2 cellular contexts compared by ENCODE assay signal in the genomic region with DNA sequence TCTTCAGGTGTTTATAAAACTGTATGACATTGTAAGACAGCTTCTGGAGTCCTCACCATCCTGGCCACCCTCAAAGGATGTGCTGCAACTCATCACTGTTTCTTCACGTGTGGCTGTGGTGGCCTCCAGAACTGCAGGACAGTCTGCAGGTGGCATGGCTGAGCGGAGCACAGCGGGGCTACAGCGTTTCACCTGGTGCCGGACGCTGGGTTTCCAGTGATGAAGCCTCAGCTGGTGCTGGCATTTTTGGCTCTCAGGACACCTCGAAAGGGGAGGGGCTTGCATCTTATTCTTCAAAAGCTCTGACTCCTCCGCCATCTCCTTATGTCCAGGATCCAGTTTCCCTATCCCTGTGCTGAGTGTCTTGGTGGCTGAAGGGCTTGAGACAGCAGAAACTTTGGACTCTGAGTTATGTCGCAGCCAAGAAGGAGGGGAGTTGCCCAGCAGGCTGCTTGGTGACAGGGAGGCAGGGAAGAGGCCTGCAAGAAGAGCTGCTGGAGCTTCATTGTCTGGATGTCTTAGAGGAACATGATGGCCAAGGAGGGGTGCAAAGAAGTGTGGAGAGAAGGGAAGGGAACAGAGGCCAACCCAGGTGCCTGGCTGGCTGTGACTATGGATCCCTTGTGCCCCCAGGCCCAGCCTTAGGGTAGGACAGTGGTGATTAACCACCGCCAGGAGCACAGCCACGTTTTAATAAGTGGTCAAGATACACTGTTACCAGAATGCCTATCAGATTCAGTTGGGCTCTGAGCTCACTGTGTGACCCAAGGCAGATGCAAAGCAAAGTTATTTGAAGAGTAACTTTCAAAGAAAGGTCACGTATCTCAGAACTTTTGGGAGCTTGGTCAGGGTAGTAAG.
A peak's percentile ranks its signal among the peaks of the same experiment; 100 is the strongest.
TF ChIP-seq lines count a peak whose summit lies in the region.

No MANE protein-coding gene starts in this region.

TF ChIP-seq in HCT116, 20 proteins besides CTCF, POLR2A, EP300 and RAD21:
- TF ChIP-seq ZBTB33 (IDR thresholded peaks at IDR 0.05; ENCODE audit: extremely low read depth, insufficient replicate concordance, low read length) (no peak), EGR1 (IDR thresholded peaks at IDR 0.05; ENCODE audit: low read depth) (no peak), FOSL1 (IDR thresholded peaks at IDR 0.05; ENCODE audit: low read depth) (no peak), JUND (IDR thresholded peaks at IDR 0.05) (no peak), SIN3A (IDR thresholded peaks at IDR 0.05; ENCODE audit: low read depth) (no peak), SRF (IDR thresholded peaks at IDR 0.05; ENCODE audit: low read depth) (no peak), CBX3 (IDR thresholded peaks at IDR 0.05; ENCODE audit: low read depth) (no peak)
- TF ChIP-seq, protein P1, sequence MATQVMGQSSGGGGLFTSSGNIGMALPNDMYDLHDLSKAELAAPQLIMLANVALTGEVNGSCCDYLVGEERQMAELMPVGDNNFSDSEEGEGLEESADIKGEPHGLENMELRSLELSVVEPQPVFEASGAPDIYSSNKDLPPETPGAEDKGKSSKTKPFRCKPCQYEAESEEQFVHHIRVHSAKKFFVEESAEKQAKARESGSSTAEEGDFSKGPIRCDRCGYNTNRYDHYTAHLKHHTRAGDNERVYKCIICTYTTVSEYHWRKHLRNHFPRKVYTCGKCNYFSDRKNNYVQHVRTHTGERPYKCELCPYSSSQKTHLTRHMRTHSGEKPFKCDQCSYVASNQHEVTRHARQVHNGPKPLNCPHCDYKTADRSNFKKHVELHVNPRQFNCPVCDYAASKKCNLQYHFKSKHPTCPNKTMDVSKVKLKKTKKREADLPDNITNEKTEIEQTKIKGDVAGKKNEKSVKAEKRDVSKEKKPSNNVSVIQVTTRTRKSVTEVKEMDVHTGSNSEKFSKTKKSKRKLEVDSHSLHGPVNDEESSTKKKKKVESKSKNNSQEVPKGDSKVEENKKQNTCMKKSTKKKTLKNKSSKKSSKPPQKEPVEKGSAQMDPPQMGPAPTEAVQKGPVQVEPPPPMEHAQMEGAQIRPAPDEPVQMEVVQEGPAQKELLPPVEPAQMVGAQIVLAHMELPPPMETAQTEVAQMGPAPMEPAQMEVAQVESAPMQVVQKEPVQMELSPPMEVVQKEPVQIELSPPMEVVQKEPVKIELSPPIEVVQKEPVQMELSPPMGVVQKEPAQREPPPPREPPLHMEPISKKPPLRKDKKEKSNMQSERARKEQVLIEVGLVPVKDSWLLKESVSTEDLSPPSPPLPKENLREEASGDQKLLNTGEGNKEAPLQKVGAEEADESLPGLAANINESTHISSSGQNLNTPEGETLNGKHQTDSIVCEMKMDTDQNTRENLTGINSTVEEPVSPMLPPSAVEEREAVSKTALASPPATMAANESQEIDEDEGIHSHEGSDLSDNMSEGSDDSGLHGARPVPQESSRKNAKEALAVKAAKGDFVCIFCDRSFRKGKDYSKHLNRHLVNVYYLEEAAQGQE (IDR thresholded peaks at IDR 0.05; ENCODE audit: low read depth), result no peak

TF ChIP-seq in HepG2, 621 proteins besides CTCF, POLR2A, EP300 and RAD21 (continues in another document):
- TF ChIP-seq MYC (CRISPR knock-in tag; IDR thresholded peaks at IDR 0.05; ENCODE audit: borderline replicate concordance), result peak; percentile 61; the same call in 1 of the 2 replicates
- TF ChIP-seq, protein P2, sequence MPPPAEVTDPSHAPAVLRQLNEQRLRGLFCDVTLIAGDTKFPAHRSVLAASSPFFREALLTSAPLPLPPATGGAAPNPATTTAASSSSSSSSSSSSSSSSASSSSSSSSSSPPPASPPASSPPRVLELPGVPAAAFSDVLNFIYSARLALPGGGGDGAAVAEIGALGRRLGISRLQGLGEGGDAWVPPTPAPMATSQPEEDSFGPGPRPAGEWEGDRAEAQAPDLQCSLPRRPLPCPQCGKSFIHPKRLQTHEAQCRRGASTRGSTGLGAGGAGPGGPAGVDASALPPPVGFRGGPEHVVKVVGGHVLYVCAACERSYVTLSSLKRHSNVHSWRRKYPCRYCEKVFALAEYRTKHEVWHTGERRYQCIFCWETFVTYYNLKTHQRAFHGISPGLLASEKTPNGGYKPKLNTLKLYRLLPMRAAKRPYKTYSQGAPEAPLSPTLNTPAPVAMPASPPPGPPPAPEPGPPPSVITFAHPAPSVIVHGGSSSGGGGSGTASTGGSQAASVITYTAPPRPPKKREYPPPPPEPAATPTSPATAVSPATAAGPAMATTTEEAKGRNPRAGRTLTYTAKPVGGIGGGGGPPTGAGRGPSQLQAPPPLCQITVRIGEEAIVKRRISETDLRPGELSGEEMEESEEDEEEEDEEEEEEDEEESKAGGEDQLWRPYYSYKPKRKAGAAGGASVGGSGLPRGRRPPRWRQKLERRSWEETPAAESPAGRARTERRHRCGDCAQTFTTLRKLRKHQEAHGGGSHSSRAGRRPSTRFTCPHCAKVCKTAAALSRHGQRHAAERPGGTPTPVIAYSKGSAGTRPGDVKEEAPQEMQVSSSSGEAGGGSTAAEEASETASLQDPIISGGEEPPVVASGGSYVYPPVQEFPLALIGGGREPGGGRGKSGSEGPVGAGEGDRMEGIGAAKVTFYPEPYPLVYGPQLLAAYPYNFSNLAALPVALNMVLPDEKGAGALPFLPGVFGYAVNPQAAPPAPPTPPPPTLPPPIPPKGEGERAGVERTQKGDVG (CRISPR knock-in tag; IDR thresholded peaks at IDR 0.05; ENCODE audit: borderline replicate concordance), result peak; percentile 31; the same call in 1 of the 2 replicates
- TF ChIP-seq, protein P3, sequence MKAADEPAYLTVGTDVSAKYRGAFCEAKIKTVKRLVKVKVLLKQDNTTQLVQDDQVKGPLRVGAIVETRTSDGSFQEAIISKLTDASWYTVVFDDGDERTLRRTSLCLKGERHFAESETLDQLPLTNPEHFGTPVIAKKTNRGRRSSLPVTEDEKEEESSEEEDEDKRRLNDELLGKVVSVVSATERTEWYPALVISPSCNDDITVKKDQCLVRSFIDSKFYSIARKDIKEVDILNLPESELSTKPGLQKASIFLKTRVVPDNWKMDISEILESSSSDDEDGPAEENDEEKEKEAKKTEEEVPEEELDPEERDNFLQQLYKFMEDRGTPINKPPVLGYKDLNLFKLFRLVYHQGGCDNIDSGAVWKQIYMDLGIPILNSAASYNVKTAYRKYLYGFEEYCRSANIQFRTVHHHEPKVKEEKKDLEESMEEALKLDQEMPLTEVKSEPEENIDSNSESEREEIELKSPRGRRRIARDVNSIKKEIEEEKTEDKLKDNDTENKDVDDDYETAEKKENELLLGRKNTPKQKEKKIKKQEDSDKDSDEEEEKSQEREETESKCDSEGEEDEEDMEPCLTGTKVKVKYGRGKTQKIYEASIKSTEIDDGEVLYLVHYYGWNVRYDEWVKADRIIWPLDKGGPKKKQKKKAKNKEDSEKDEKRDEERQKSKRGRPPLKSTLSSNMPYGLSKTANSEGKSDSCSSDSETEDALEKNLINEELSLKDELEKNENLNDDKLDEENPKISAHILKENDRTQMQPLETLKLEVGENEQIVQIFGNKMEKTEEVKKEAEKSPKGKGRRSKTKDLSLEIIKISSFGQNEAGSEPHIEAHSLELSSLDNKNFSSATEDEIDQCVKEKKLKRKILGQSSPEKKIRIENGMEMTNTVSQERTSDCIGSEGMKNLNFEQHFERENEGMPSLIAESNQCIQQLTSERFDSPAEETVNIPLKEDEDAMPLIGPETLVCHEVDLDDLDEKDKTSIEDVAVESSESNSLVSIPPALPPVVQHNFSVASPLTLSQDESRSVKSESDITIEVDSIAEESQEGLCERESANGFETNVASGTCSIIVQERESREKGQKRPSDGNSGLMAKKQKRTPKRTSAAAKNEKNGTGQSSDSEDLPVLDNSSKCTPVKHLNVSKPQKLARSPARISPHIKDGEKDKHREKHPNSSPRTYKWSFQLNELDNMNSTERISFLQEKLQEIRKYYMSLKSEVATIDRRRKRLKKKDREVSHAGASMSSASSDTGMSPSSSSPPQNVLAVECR (CRISPR knock-in tag; IDR thresholded peaks at IDR 0.05; ENCODE audit: borderline replicate concordance), result peak; percentile 18; the same call in 1 of the 2 replicates
- TF ChIP-seq ZNF781 (CRISPR knock-in tag; IDR thresholded peaks at IDR 0.05; ENCODE audit: borderline replicate concordance, not compliant biosample characterization), result no peak
- TF ChIP-seq HES4 (CRISPR knock-in tag; IDR thresholded peaks at IDR 0.05; ENCODE audit: borderline replicate concordance), result no peak
- no peak for TF ChIP-seq ZBTB7A (CRISPR knock-in tag; IDR thresholded peaks at IDR 0.05)
- TF ChIP-seq HINFP (CRISPR knock-in tag; IDR thresholded peaks at IDR 0.05; ENCODE audit: low read depth), result peak; percentile 47; the same call in 1 of the 2 replicates
- TF ChIP-seq ZNF574 (CRISPR knock-in tag; IDR thresholded peaks at IDR 0.05), result peak; percentile 45; the same call in 1 of the 2 replicates
- TF ChIP-seq, protein P4, sequence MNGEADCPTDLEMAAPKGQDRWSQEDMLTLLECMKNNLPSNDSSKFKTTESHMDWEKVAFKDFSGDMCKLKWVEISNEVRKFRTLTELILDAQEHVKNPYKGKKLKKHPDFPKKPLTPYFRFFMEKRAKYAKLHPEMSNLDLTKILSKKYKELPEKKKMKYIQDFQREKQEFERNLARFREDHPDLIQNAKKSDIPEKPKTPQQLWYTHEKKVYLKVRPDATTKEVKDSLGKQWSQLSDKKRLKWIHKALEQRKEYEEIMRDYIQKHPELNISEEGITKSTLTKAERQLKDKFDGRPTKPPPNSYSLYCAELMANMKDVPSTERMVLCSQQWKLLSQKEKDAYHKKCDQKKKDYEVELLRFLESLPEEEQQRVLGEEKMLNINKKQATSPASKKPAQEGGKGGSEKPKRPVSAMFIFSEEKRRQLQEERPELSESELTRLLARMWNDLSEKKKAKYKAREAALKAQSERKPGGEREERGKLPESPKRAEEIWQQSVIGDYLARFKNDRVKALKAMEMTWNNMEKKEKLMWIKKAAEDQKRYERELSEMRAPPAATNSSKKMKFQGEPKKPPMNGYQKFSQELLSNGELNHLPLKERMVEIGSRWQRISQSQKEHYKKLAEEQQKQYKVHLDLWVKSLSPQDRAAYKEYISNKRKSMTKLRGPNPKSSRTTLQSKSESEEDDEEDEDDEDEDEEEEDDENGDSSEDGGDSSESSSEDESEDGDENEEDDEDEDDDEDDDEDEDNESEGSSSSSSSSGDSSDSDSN (CRISPR knock-in tag; IDR thresholded peaks at IDR 0.05), result peak; percentile 38
- TF ChIP-seq SALL1 (CRISPR knock-in tag; IDR thresholded peaks at IDR 0.05), result peak; percentile 21; the same call in 1 of the 2 replicates
- TF ChIP-seq KDM2A (CRISPR knock-in tag; IDR thresholded peaks at IDR 0.05; ENCODE audit: borderline replicate concordance, low read depth), result peak; percentile 22; the same call in 1 of the 2 replicates
- TF ChIP-seq TOE1 (CRISPR knock-in tag; IDR thresholded peaks at IDR 0.05), result no peak
- TF ChIP-seq, protein P5, sequence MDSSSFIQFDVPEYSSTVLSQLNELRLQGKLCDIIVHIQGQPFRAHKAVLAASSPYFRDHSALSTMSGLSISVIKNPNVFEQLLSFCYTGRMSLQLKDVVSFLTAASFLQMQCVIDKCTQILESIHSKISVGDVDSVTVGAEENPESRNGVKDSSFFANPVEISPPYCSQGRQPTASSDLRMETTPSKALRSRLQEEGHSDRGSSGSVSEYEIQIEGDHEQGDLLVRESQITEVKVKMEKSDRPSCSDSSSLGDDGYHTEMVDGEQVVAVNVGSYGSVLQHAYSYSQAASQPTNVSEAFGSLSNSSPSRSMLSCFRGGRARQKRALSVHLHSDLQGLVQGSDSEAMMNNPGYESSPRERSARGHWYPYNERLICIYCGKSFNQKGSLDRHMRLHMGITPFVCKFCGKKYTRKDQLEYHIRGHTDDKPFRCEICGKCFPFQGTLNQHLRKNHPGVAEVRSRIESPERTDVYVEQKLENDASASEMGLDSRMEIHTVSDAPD (CRISPR knock-in tag; IDR thresholded peaks at IDR 0.05), result no peak
- TF ChIP-seq PAWR (CRISPR knock-in tag; IDR thresholded peaks at IDR 0.05; ENCODE audit: borderline replicate concordance), result no peak
- peak; percentile 37 for TF ChIP-seq HNRNPLL (IDR thresholded peaks at IDR 0.05; ENCODE audit: low read depth, low read length, poor library complexity, severe bottlenecking)
- peak; percentile 26; the same call in 1 of the 2 replicates for TF ChIP-seq SAP130 (CRISPR knock-in tag; IDR thresholded peaks at IDR 0.05; ENCODE audit: low read depth)
- no peak for TF ChIP-seq ZSCAN31 (CRISPR knock-in tag; IDR thresholded peaks at IDR 0.05; ENCODE audit: low read depth)
- peak; percentile 55; the same call in 1 of the 2 replicates for TF ChIP-seq TFAP4 (IDR thresholded peaks at IDR 0.05; ENCODE audit: borderline replicate concordance, low read depth)
- TF ChIP-seq MAX (IDR thresholded peaks at IDR 0.05), result peak; percentile 65
- peak; percentile 60; the same call in 1 of the 2 replicates for TF ChIP-seq ZNF331 (CRISPR knock-in tag; IDR thresholded peaks at IDR 0.05)
- 0 out of 2 replicates have a peak, but pooled peaks have one; percentile 27 for TF ChIP-seq MED1 (CRISPR knock-in tag; IDR thresholded peaks at IDR 0.05)
- TF ChIP-seq BHLHE40 (IDR thresholded peaks at IDR 0.05; ENCODE audit: low read length), result peak; percentile 64
- peak; percentile 34; the same call in 1 of the 2 replicates for TF ChIP-seq KDM5B (CRISPR knock-in tag; IDR thresholded peaks at IDR 0.05; ENCODE audit: borderline replicate concordance)
